In the genomic region with DNA sequence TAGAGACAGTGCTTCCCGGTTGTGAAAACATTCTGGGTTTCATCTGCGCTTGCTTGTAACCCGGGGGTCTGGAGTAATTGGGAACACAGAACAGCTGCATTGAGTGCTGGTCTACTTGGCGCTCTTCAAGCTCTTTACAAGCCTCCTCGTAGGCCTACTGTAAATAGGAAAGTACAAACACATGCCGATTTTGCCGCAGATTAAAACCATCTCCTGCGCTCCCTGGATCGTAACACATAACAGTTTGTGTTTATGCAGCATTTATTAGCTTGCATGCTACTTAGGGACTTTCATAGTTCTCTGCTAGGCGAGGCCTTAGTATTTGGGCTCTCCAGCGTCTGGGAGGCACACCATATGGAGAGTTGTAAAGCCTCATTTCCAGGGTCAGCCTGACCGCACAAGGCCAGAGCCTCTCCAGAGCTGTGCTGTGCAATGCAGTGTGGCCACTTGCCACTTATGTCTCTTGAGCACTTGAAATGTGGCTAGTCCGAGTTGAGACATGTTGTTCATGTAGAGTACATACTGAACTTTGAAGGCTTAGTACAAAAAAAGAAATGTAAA, we compare ENCODE assay signal across 17 cellular contexts.
DNase-seq lines count a peak whose midpoint lies in the region; ATAC-seq and TF ChIP-seq lines count a peak whose summit lies in the region.
"Had no signal": no experiment of that assay in that cellular context is flagged by ENCODE, and none has a peak within 500 bp of the region (broad histone marks: within the 10 kb centered on the region; RNA-seq: fewer than 3 reads in every experiment).

No MANE protein-coding gene starts in this region.

- TF ChIP-seq CTCF in esophagus squamous epithelium (IDR thresholded peaks at IDR 0.05) (no peak), nephron (IDR thresholded peaks at IDR 0.05; ENCODE audit: unreplicated experiment in 3 of 3) (no peak), type B pancreatic cell (conservative IDR thresholded peaks at IDR 0.05) (no peak)

- no peak for TF ChIP-seq POLR2A in esophagus squamous epithelium (IDR thresholded peaks at IDR 0.05)

- H3K4me3 ChIP-seq in esophagus squamous epithelium: no peak overlapping the region
- H3K4me3 ChIP-seq: thoracic aorta had no signal

- 69 to 79% methylated on average over 12 to 13 of the region's 13 CpGs for whole genome bisulfite sequencing in esophagus squamous epithelium, 2 donors

- intact Hi-C loops in esophagus squamous epithelium (cut with DNase I): no loop called here

- H3K27ac ChIP-seq in esophagus squamous epithelium: peak overlapping the region; percentile 65 to 84 (median 78)
- H3K27ac ChIP-seq: 22Rv1 had no signal

- H3K36me3 Mint-ChIP-seq in nephron (ENCODE audit: low read depth): no peaks in the 10 kb centered on the region
- no peaks in the 10 kb centered on the region for H3K36me3 Mint-ChIP-seq in type B pancreatic cell
- H3K36me3 Mint-ChIP-seq: CD4-positive, CD25-positive, alpha-beta regulatory T cell; mesothelial cell of epicardium had no signal

- no peaks in the 10 kb centered on the region for H3K36me3 ChIP-seq in esophagus squamous epithelium
- H3K36me3 ChIP-seq: thoracic aorta had no signal

- no peaks in the 10 kb centered on the region for H3K27me3 Mint-ChIP-seq in nephron (ENCODE audit: low read depth)
- no peaks in the 10 kb centered on the region for H3K27me3 Mint-ChIP-seq in type B pancreatic cell
- H3K27me3 Mint-ChIP-seq: activated naive CD8-positive, alpha-beta T cell treated with anti-CD3 and anti-CD28 coated beads, Interleukin-2, amount 50 U/mL, for 24 hours had no signal

- H3K4me1 ChIP-seq in esophagus squamous epithelium: peaks cover 30 to 98% (median 52%) of the 10 kb centered on the region in 3 donors

- no peaks in the 10 kb centered on the region for H3K9me3 Mint-ChIP-seq in nephron
- no peaks in the 10 kb centered on the region for H3K9me3 Mint-ChIP-seq in type B pancreatic cell
- H3K9me3 Mint-ChIP-seq: activated naive CD8-positive, alpha-beta T cell treated with anti-CD3 and anti-CD28 coated beads, Interleukin-2, amount 50 U/mL, for 24 hours; CD4-positive, CD25-positive, alpha-beta regulatory T cell; mesothelial cell of epicardium had no signal

- ATAC-seq in GM21526 (IDR thresholded peaks at IDR 0.05; ENCODE audit: low FRiP score, unreplicated experiment): no peak
- ATAC-seq: activated naive CD8-positive, alpha-beta T cell treated with anti-CD3 and anti-CD28 coated beads, Interleukin-2, amount 50 U/mL, for 24 hours had no signal

- H3K9me3 ChIP-seq in esophagus squamous epithelium: no peaks in the 10 kb centered on the region
- H3K9me3 ChIP-seq: thoracic aorta had no signal

- H3K4me3 Mint-ChIP-seq in nephron (no peak overlapping the region), type B pancreatic cell (no peak overlapping the region)
- H3K4me3 Mint-ChIP-seq: activated naive CD8-positive, alpha-beta T cell treated with anti-CD3 and anti-CD28 coated beads, Interleukin-2, amount 50 U/mL, for 24 hours; CD4-positive, CD25-positive, alpha-beta regulatory T cell; mesothelial cell of epicardium had no signal

- peak; percentile 21 for DNase-seq in activated CD8-positive, alpha-beta memory T cell treated with anti-CD3 and anti-CD28 coated beads for 24 hours
- no peak for DNase-seq in activated CD8-positive, alpha-beta memory T cell treated with anti-CD3 and anti-CD28 coated beads, Interleukin-2, amount 50 U/mL, for 4 hours
- DNase-seq in esophagus squamous epithelium (lab: John Stamatoyannopoulos, UW) (no peak), type B pancreatic cell (ENCODE audit: extremely low spot score, unreplicated experiment) (peak; percentile 29), iPS-NIHi7 (ENCODE audit: extremely low spot score) (no peak), superior temporal gyrus (ENCODE audit: extremely low spot score) (no peak)
- DNase-seq: activated naive CD8-positive, alpha-beta T cell treated with anti-CD3 and anti-CD28 coated beads, Interleukin-2, amount 50 U/mL, for 24 hours; CD4-positive, CD25-positive, alpha-beta regulatory T cell; erythroblast; NCI-H526 treated with DMSO at 0.1 percent for 48 hours; occipital lobe; T-helper 1 cell had no signal

- H3K27me3 ChIP-seq in esophagus squamous epithelium: no peaks in the 10 kb centered on the region

- H3K27ac Mint-ChIP-seq in nephron: peak overlapping the region; percentile 37 to 65 (median 46)
- no peak overlapping the region for H3K27ac Mint-ChIP-seq in type B pancreatic cell
- H3K27ac Mint-ChIP-seq: activated naive CD8-positive, alpha-beta T cell treated with anti-CD3 and anti-CD28 coated beads, Interleukin-2, amount 50 U/mL, for 24 hours; CD4-positive, CD25-positive, alpha-beta regulatory T cell; mesothelial cell of epicardium had no signal

- H3K4me1 Mint-ChIP-seq in nephron (peaks cover 36% of the 10 kb centered on the region), type B pancreatic cell (ENCODE audit: unreplicated experiment) (peaks cover 21% of the 10 kb centered on the region)

Comparison
In these comparisons a context has a peak if more than half of its experiments do, and no peak if none do; other contexts are left out.
1. DNase-seq: peak in activated CD8-positive, alpha-beta memory T cell treated with anti-CD3 and anti-CD28 coated beads for 24 hours (single experiment) and type B pancreatic cell (single experiment); none in activated CD8-positive, alpha-beta memory T cell treated with anti-CD3 and anti-CD28 coated beads, Interleukin-2, amount 50 U/mL, for 4 hours (single experiment), esophagus squamous epithelium (single experiment), iPS-NIHi7 (single experiment) and superior temporal gyrus (single experiment).